30 cellular contexts compared by ENCODE assay signal in genomic region chr11:75202195-75202594, GRCh38. TPM values are rescaled to one million over a fixed set of nuclear protein-coding genes. Genes with fewer than 3 reads are reported as not detected.
"Had no signal": no experiment of that assay in that cellular context is flagged by ENCODE, and none has a peak within 500 bp of the region (broad histone marks: within the 10 kb centered on the region; RNA-seq: fewer than 3 reads in every experiment).

No MANE protein-coding gene starts in this region.

- H3K9me3 ChIP-seq: esophagus squamous epithelium, heart right ventricle, lower lobe of right lung, neutrophil, right lobe of liver, stomach, thyroid gland had no signal

- H3K9ac ChIP-seq: parathyroid adenoma had no signal

- H3K27ac ChIP-seq: esophagus squamous epithelium, heart right ventricle, lower lobe of right lung, neutrophil, parathyroid adenoma, stomach, thyroid gland had no signal

- DNase-seq: effector CD8-positive, alpha-beta T cell; erythroblast; esophagus squamous epithelium; foreskin melanocyte; glutamatergic neuron; heart right ventricle; hippocampal formation; immature natural killer cell; left ventricle myocardium superior; lower lobe of right lung; stimulated activated CD4-positive, alpha-beta T cell treated with anti-CD3 and anti-CD28 coated beads, Interleukin-12 subunit alpha, Interleukin-12 subunit beta, amount 100 ng/mL, for 4 hours; stimulated activated CD4-positive, alpha-beta T cell treated with anti-CD3 and anti-CD28 coated beads, Interleukin-1b, Interleukin-23, amount 100 ng/mL, for 48 hours; stimulated activated CD4-positive, alpha-beta T cell treated with anti-CD3 and anti-CD28 coated beads, Interleukin-4, amount 100 ng/mL, for 1 hour; stimulated activated CD8-positive, alpha-beta memory T cell treated with anti-CD3 and anti-CD28 coated beads, Interleukin-4, amount 100 ng/mL, for 48 hours; stimulated activated naive CD4-positive, alpha-beta T cell treated with Interleukin-2 at 50 U/mL for 16 hours; stomach; thyroid gland had no signal

- H3K36me3 ChIP-seq: neutrophil, stomach, thyroid gland had no signal

- H3K4me1 ChIP-seq: lower lobe of right lung, parathyroid adenoma, stomach had no signal

- H3K36me3 Mint-ChIP-seq: immature natural killer cell; natural killer cell treated with Interleukin-12 subunit alpha and Interleukin-12 subunit beta and Interleukin-15 and Interleukin-18, amount 100 ng/mL, for 72 hours; type B pancreatic cell had no signal

- H3K4me3 Mint-ChIP-seq: immature natural killer cell; natural killer cell treated with Interleukin-12 subunit alpha and Interleukin-12 subunit beta and Interleukin-15 and Interleukin-18, amount 100 ng/mL, for 72 hours; neural crest cell; type B pancreatic cell had no signal

- FAIRE-seq: colon, keratinocyte had no signal

- H3K27me3 ChIP-seq: heart right ventricle, right lobe of liver, thyroid gland had no signal

- H3K4me1 Mint-ChIP-seq: immature natural killer cell, neural crest cell had no signal

- H3K4me2 ChIP-seq: smooth muscle cell had no signal

- H3K9me3 Mint-ChIP-seq: immature natural killer cell; natural killer cell treated with Interleukin-12 subunit alpha and Interleukin-12 subunit beta and Interleukin-15 and Interleukin-18, amount 100 ng/mL, for 72 hours; neural crest cell; type B pancreatic cell had no signal

- H3K79me2 ChIP-seq: parathyroid adenoma had no signal

- ATAC-seq: heart right ventricle; left ventricle myocardium superior; lower lobe of right lung; natural killer cell treated with Interleukin-12 subunit alpha and Interleukin-12 subunit beta and Interleukin-15 and Interleukin-18, amount 100 ng/mL, for 72 hours; right lobe of liver had no signal

- H3K27ac Mint-ChIP-seq: immature natural killer cell; natural killer cell treated with Interleukin-12 subunit alpha and Interleukin-12 subunit beta and Interleukin-15 and Interleukin-18, amount 100 ng/mL, for 72 hours; progenitor cell of endocrine pancreas; type B pancreatic cell had no signal

- H3K4me3 ChIP-seq: esophagus squamous epithelium, heart right ventricle, lower lobe of right lung, right lobe of liver, smooth muscle cell, stomach, thyroid gland had no signal

- H2AFZ ChIP-seq: parathyroid adenoma had no signal

RNA-seq across cellular contexts. Expression of gene TPBGL, which starts 38.4 kb away (rescaled TPM):
- total RNA-seq: left ventricle myocardium superior, progenitor cell of endocrine pancreas, right lobe of liver, temporal lobe, urinary bladder had no signal
- polyA plus RNA-seq: keratinocyte had no signal

RNA-seq across cellular contexts. Expression of gene SLCO2B1, which starts 51.3 kb away (rescaled TPM):
- total RNA-seq: mononuclear cell, neural crest cell, smooth muscle cell had no signal
- polyA plus RNA-seq: immature natural killer cell, keratinocyte had no signal
